In the genomic region with DNA sequence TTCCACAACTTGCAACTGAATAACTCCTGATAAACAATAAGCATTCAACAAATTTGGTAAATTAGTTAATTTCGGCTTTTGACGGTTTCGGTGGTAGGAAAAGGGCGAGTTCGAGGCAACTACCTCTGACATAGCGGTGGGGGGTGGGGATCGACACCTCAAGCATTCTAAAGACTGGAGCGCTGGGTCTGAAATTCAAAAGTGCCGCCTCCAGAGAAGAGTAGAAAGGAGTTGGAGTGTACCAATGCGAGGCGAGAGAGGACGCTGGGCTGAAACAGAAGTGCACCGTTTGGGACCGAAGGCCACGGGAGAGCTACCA, we compare ENCODE assay signal across 8 cellular contexts. TPM values are rescaled to one million over a fixed set of nuclear protein-coding genes. Genes with fewer than 3 reads are reported as not detected.
A peak's percentile ranks its signal among the peaks of the same experiment; 100 is the strongest.
DNase-seq lines count a peak whose midpoint lies in the region; ATAC-seq and TF ChIP-seq lines count a peak whose summit lies in the region.

No MANE protein-coding gene starts in this region.

- H3K4me3 ChIP-seq in GM12875 (ENCODE audit: low read depth, low read length) (peak overlapping the region; percentile 99), choroid plexus epithelial cell (ENCODE audit: low read depth, low read length) (peak overlapping the region; percentile 76)

- TF ChIP-seq CTCF in GM12875 (IDR thresholded peaks at IDR 0.05; ENCODE audit: borderline replicate concordance, insufficient read depth, low read depth, low read length) (no peak), choroid plexus epithelial cell (conservative IDR thresholded peaks at IDR 0.05; ENCODE audit: low read depth, low read length) (no peak)

- peak; percentile 73 for DNase-seq in NCI-H146 (lab: John Stamatoyannopoulos, UW)
- DNase-seq in choroid plexus epithelial cell (ENCODE audit: low read depth) = no peak
- peak; percentile 59 for DNase-seq in myocyte (ENCODE audit: low read depth)
- DNase-seq in NCI-H2171 (lab: John Stamatoyannopoulos, UW) = no peak
- DNase-seq in HT-29 (ENCODE audit: low spot score) = no peak
- no peak for DNase-seq in CD1c-positive myeloid dendritic cell (ENCODE audit: extremely low spot score)

- peak; percentile 20 for ATAC-seq in GM21786 (IDR thresholded peaks at IDR 0.05; ENCODE audit: unreplicated experiment)

RNA-seq across cellular contexts. Expression of a gene that starts 0.7 kb away (rescaled TPM):
- total RNA-seq in myocyte = 14.9 and 22.1 TPM in 2 replicates
- 18.5 TPM for polyA plus RNA-seq in myocyte (2012)
- total RNA-seq in HT-29 (2014; rRNA removed; shearing (Covaris generic)) = 55.4 and 56.4 TPM in 2 replicates

RNA-seq across cellular contexts. Expression of a gene that starts 0.9 kb away (rescaled TPM):
- total RNA-seq in myocyte = 0.16 and 1.1 TPM in 2 replicates
- polyA plus RNA-seq in myocyte (2012) = 0.98 TPM
- total RNA-seq in HT-29 (2014; rRNA removed; shearing (Covaris generic)) = 2.6 and 3.4 TPM in 2 replicates

RNA-seq across cellular contexts. Expression of a gene that starts 12.4 kb away (rescaled TPM):
- 80.2 and 95.6 TPM in 2 replicates for total RNA-seq in myocyte
- polyA plus RNA-seq in myocyte (2012) = 112 TPM
- 182 and 190 TPM in 2 replicates for total RNA-seq in HT-29 (2014; rRNA removed; shearing (Covaris generic))

Comparison
In these comparisons a context has a peak if more than half of its experiments do, and no peak if none do; other contexts are left out.
1. DNase-seq: peak in NCI-H146 (single experiment) and myocyte (single experiment); none in choroid plexus epithelial cell (single experiment), NCI-H2171 (single experiment), HT-29 (single experiment) and CD1c-positive myeloid dendritic cell (single experiment).